In the genomic region with DNA sequence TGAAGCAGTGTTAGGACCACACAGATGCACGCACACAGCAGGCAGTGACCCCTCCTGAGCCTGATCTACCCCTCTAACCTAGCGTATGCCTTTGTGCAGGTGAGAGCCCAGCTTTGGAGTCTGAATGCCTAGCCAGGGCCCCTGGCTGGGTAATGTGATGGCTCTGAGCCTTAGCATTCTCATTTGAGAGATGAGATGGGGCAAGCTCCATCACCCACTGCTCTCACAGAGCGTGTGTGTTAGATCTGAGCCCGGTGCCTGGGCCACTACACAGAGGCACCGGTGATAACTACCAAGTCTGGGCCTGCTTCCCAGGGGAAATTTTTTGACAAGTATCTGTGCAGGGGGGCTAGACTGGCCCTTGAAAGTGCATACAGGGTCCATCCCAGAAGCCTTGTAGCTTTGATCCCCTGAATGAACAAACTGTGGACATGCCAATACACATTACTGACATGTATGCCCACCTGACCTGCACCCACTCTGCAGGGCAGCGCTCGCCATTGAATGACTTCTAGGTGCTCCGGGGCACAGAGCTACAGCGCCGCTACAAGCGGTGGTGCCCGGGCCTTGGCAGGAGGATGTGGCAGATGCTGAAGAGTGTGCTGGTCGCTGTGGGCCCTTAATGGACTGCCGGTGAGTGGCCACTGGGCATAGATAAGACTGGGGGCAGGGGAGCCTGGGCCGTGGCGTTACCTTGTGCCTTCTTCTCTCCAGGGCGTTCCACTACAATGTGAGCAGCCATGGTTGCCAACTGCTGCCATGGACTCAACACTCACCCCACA, we compare ENCODE assay signal across 11 cellular contexts. TPM values are rescaled to one million over a fixed set of nuclear protein-coding genes. Genes with fewer than 3 reads are reported as not detected.
DNase-seq lines count a peak whose midpoint lies in the region; ATAC-seq and TF ChIP-seq lines count a peak whose summit lies in the region.
"Not testable (repeated sequence)": the region's sequence is repeated elsewhere in the genome, so short reads cannot be mapped to it uniquely, and the experiment has no call there.
"Had no signal": no experiment of that assay in that cellular context is flagged by ENCODE, and none has a peak within 500 bp of the region (broad histone marks: within the 10 kb centered on the region; RNA-seq: fewer than 3 reads in every experiment).

No MANE protein-coding gene starts in this region.

- not testable (repeated sequence) for H3K9me3 Mint-ChIP-seq in CD4-positive, alpha-beta memory T cell; activated B cell treated with CpG ODN at 0.5 μM for 24 hours; activated T-helper 1 cell treated with anti-CD3 and anti-CD28 coated beads, Interleukin-12 subunit alpha, Interleukin-12 subunit beta, Interleukin-2, Interleukin-4 antibody, amounts not matched to agents 30 ng/mL and 10 ng/mL and 1 ng/mL, durations not matched to agents 14 hours and 24 hours and 36 hours; central memory CD8-positive, alpha-beta T cell; progenitor cell of endocrine pancreas (ENCODE audit: low read depth)

- H3K4me3 ChIP-seq in CD4-positive, alpha-beta memory T cell (ENCODE audit: low read length in 2 of 2); left ventricle myocardium inferior; testis: not testable (repeated sequence)

- POLR2A ChIA-PET in CD4-positive, alpha-beta memory T cell (lab: Charles Lee; ENCODE audit: partially characterized antibody), result interaction anchor here (1.0 to 2.0 kb wide), 4 partner anchors 33 to 276 kb away, joined by 4 to 9 read pairs (median 6); partner anchors contain the start of genes NBPF1 and RNU1-1
- POLR2A ChIA-PET in activated B cell treated with CpG ODN at 0.5 μM for 24 hours (lab: Charles Lee), result interaction anchor here (0.7 to 2.2 kb wide), 6 partner anchors 21 to 259 kb away, joined by 3 to 9 read pairs (median 6); partner anchors contain the start of gene RNU1-1

- H3K27me3 ChIP-seq in CD4-positive, alpha-beta memory T cell (ENCODE audit: insufficient read depth, low read length); testis: not testable (repeated sequence)
- peaks cover 18% of the 10 kb centered on the region for H3K27me3 ChIP-seq in left ventricle myocardium inferior (ENCODE audit: low read depth)

- H3K27ac ChIP-seq in CD4-positive, alpha-beta memory T cell (ENCODE audit: low read depth, low read length); left ventricle myocardium inferior (replicated peaks); testis: not testable (repeated sequence)

- TF ChIP-seq POLR2A in testis (IDR thresholded peaks at IDR 0.05), result not testable (repeated sequence)

- H3K4me1 Mint-ChIP-seq in CD4-positive, alpha-beta memory T cell; activated B cell treated with CpG ODN at 0.5 μM for 24 hours; activated T-helper 1 cell treated with anti-CD3 and anti-CD28 coated beads, Interleukin-12 subunit alpha, Interleukin-12 subunit beta, Interleukin-2, Interleukin-4 antibody, amounts not matched to agents 30 ng/mL and 10 ng/mL and 1 ng/mL, durations not matched to agents 14 hours and 24 hours and 36 hours (ENCODE audit: low read depth); central memory CD8-positive, alpha-beta T cell; progenitor cell of endocrine pancreas (ENCODE audit: low read depth): not testable (repeated sequence)

- peak in 1 of 5 donors; percentile 33 for DNase-seq in CD4-positive, alpha-beta memory T cell
- DNase-seq in activated B cell treated with CpG ODN at 0.5 μM for 24 hours (peak; percentile 25), left ventricle myocardium inferior (peak; percentile 14), mesenteric fat pad (ENCODE audit: low spot score) (peak; percentile 91), progenitor cell of endocrine pancreas (ENCODE audit: low spot score, unreplicated experiment) (peak; percentile 9), testis (peak; percentile 14)
- peak; percentile 1 for DNase-seq in activated T-helper 1 cell treated with anti-CD3 and anti-CD28 coated beads, Interleukin-12 subunit alpha, Interleukin-12 subunit beta, Interleukin-2, Interleukin-4 antibody, amounts not matched to agents 30 ng/mL and 10 ng/mL and 1 ng/mL, durations not matched to agents 14 hours and 24 hours and 36 hours (ENCODE audit: low spot score)
- peak; percentile 9 to 13 for DNase-seq in central memory CD8-positive, alpha-beta T cell (ENCODE audit: low spot score in 2 of 2)

- CTCF ChIA-PET in CD4-positive, alpha-beta memory T cell (lab: Charles Lee; ENCODE audit: partially characterized antibody); activated B cell treated with CpG ODN at 0.5 μM for 24 hours (lab: Charles Lee): not testable (repeated sequence)

- not testable (repeated sequence) for H3K36me3 Mint-ChIP-seq in CD4-positive, alpha-beta memory T cell; activated B cell treated with CpG ODN at 0.5 μM for 24 hours (ENCODE audit: low read depth); activated T-helper 1 cell treated with anti-CD3 and anti-CD28 coated beads, Interleukin-12 subunit alpha, Interleukin-12 subunit beta, Interleukin-2, Interleukin-4 antibody, amounts not matched to agents 30 ng/mL and 10 ng/mL and 1 ng/mL, durations not matched to agents 14 hours and 24 hours and 36 hours (ENCODE audit: low read depth); central memory CD8-positive, alpha-beta T cell (ENCODE audit: insufficient read depth); progenitor cell of endocrine pancreas (ENCODE audit: insufficient read depth)

- peak overlapping the region in 5 of 7 donors; percentile 18 to 75 (median 48) for H3K27ac Mint-ChIP-seq in CD4-positive, alpha-beta memory T cell
- H3K27ac Mint-ChIP-seq in activated B cell treated with CpG ODN at 0.5 μM for 24 hours; activated T-helper 1 cell treated with anti-CD3 and anti-CD28 coated beads, Interleukin-12 subunit alpha, Interleukin-12 subunit beta, Interleukin-2, Interleukin-4 antibody, amounts not matched to agents 30 ng/mL and 10 ng/mL and 1 ng/mL, durations not matched to agents 14 hours and 24 hours and 36 hours; central memory CD8-positive, alpha-beta T cell (ENCODE audit: low read depth); progenitor cell of endocrine pancreas: not testable (repeated sequence)

- not testable (repeated sequence) for H3K9me3 ChIP-seq in CD4-positive, alpha-beta memory T cell (ENCODE audit: control insufficient read depth in 1 of 2, low read length in 2 of 2); left ventricle myocardium inferior (replicated peaks); testis

- WGBS in testis, 2 donors, result 87 to 91% methylated on average over 14 to 17 of the region's 17 CpGs

- TF ChIP-seq CTCF in activated B cell treated with CpG ODN at 0.5 μM for 24 hours (IDR thresholded peaks at IDR 0.05); left ventricle myocardium inferior (IDR thresholded peaks at IDR 0.05; ENCODE audit: borderline replicate concordance); progenitor cell of endocrine pancreas (IDR thresholded peaks at IDR 0.05; ENCODE audit: unreplicated experiment); testis (IDR thresholded peaks at IDR 0.05): not testable (repeated sequence)

- not testable (repeated sequence) for H3K36me3 ChIP-seq in CD4-positive, alpha-beta memory T cell (ENCODE audit: insufficient read depth, low read length); left ventricle myocardium inferior; testis (ENCODE audit: low read depth, missing control alignments)

- not testable (repeated sequence) for ATAC-seq in activated B cell treated with CpG ODN at 0.5 μM for 24 hours (ENCODE audit: low read depth); central memory CD8-positive, alpha-beta T cell (replicated peaks; ENCODE audit: extremely low read depth, poor library complexity, severe bottlenecking)

- peaks cover 42% of the 10 kb centered on the region for H3K4me1 ChIP-seq in CD4-positive, alpha-beta memory T cell (ENCODE audit: insufficient read depth, low read length)
- H3K4me1 ChIP-seq in left ventricle myocardium inferior (peaks cover 41% of the 10 kb centered on the region), testis (peaks cover 27% of the 10 kb centered on the region)

- intact Hi-C loops in CD4-positive, alpha-beta memory T cell (cut with micrococcal nuclease); activated B cell treated with CpG ODN at 0.5 μM for 24 hours (cut with micrococcal nuclease); left ventricle myocardium inferior (cut with micrococcal nuclease); testis (cut with DNase I; ENCODE audit: low total_unique reads): not testable (repeated sequence)
- intact Hi-C loops in activated T-helper 1 cell treated with anti-CD3 and anti-CD28 coated beads, Interleukin-12 subunit alpha, Interleukin-12 subunit beta, Interleukin-2, Interleukin-4 antibody, amounts not matched to agents 30 ng/mL and 10 ng/mL and 1 ng/mL, durations not matched to agents 14 hours and 24 hours and 36 hours (cut with micrococcal nuclease), result loop anchor here (2.0 kb wide), 1 partner anchor 259 kb away; no protein-coding TSS in a partner anchor

- H3K27me3 Mint-ChIP-seq in CD4-positive, alpha-beta memory T cell; activated B cell treated with CpG ODN at 0.5 μM for 24 hours; central memory CD8-positive, alpha-beta T cell; progenitor cell of endocrine pancreas: not testable (repeated sequence)
- peaks cover 10% of the 10 kb centered on the region for H3K27me3 Mint-ChIP-seq in activated T-helper 1 cell treated with anti-CD3 and anti-CD28 coated beads, Interleukin-12 subunit alpha, Interleukin-12 subunit beta, Interleukin-2, Interleukin-4 antibody, amounts not matched to agents 30 ng/mL and 10 ng/mL and 1 ng/mL, durations not matched to agents 14 hours and 24 hours and 36 hours (ENCODE audit: insufficient read depth)

- peak overlapping the region in 4 of 8 donors; percentile 6 to 29 (median 20) for H3K4me3 Mint-ChIP-seq in CD4-positive, alpha-beta memory T cell
- peak overlapping the region; percentile 49 for H3K4me3 Mint-ChIP-seq in activated B cell treated with CpG ODN at 0.5 μM for 24 hours
- not testable (repeated sequence) for H3K4me3 Mint-ChIP-seq in activated T-helper 1 cell treated with anti-CD3 and anti-CD28 coated beads, Interleukin-12 subunit alpha, Interleukin-12 subunit beta, Interleukin-2, Interleukin-4 antibody, amounts not matched to agents 30 ng/mL and 10 ng/mL and 1 ng/mL, durations not matched to agents 14 hours and 24 hours and 36 hours; central memory CD8-positive, alpha-beta T cell
- H3K4me3 Mint-ChIP-seq in progenitor cell of endocrine pancreas (ENCODE audit: low read depth), result peak overlapping the region; percentile 39

RNA-seq across cellular contexts. Expression of gene RNU1-3, which starts 20.7 kb away (rescaled TPM):
- total RNA-seq in CD4-positive, alpha-beta memory T cell, result 1,000 to 10,000 TPM; 3,010 to 3,866 TPM
- not detected for polyA plus RNA-seq in CD4-positive, alpha-beta memory T cell
- 3,526 and 4,195 TPM in 2 replicates for total RNA-seq in activated B cell treated with CpG ODN at 0.5 μM for 24 hours
- 2,178 and 3,041 TPM in 2 replicates for total RNA-seq in activated T-helper 1 cell treated with anti-CD3 and anti-CD28 coated beads, Interleukin-12 subunit alpha, Interleukin-12 subunit beta, Interleukin-2, Interleukin-4 antibody, amounts not matched to agents 30 ng/mL and 10 ng/mL and 1 ng/mL, durations not matched to agents 14 hours and 24 hours and 36 hours
- total RNA-seq in left ventricle myocardium inferior, result 6,072 TPM
- 6,165 TPM for total RNA-seq in mesenteric fat pad
- 3,923 and 3,957 TPM in 2 replicates for total RNA-seq in progenitor cell of endocrine pancreas
- total RNA-seq in testis, result under 1 TPM; under 0.01 TPM
- 18.9 TPM for polyA plus RNA-seq in testis (ENCODE audit: insufficient read depth, low read depth, low replicate concordance)
- total RNA-seq: H4 had no signal
- polyA plus RNA-seq: IMR-90, urinary bladder had no signal

RNA-seq across cellular contexts. Expression of gene NBPF1, which starts 32.7 kb away (rescaled TPM):
- total RNA-seq in CD4-positive, alpha-beta memory T cell, result 10 to 100 TPM; 16.7 to 17.0 TPM
- 10 to 100 TPM in 1 of 2 donors, 1 to 10 TPM in 1; 4.1 to 10.4 TPM for polyA plus RNA-seq in CD4-positive, alpha-beta memory T cell
- total RNA-seq in activated B cell treated with CpG ODN at 0.5 μM for 24 hours, result 20.0 and 20.2 TPM in 2 replicates
- 4.4 and 6.1 TPM in 2 replicates for total RNA-seq in activated T-helper 1 cell treated with anti-CD3 and anti-CD28 coated beads, Interleukin-12 subunit alpha, Interleukin-12 subunit beta, Interleukin-2, Interleukin-4 antibody, amounts not matched to agents 30 ng/mL and 10 ng/mL and 1 ng/mL, durations not matched to agents 14 hours and 24 hours and 36 hours
- 9.7 TPM for total RNA-seq in left ventricle myocardium inferior
- 25.8 TPM for total RNA-seq in mesenteric fat pad
- total RNA-seq in progenitor cell of endocrine pancreas, result 100 TPM in 2 replicates
- total RNA-seq in testis, result 100 to 1,000 TPM in 1 of 2 donors, 10 to 100 TPM in 1; 75.6 to 109 TPM
- polyA plus RNA-seq in testis (ENCODE audit: insufficient read depth, low read depth, low replicate concordance), result 93.9 TPM

Comparison
In these comparisons a context has a peak if more than half of its experiments do, and no peak if none do; other contexts are left out.
1. RNA of gene RNU1-3, which starts 20.7 kb away (total RNA-seq): 6,165 TPM in mesenteric fat pad (single experiment), 6,072 TPM in left ventricle myocardium inferior (single experiment), 3,923 to 3,957 TPM in progenitor cell of endocrine pancreas, 3,010 to 3,866 TPM in CD4-positive, alpha-beta memory T cell, 3,526 to 4,195 TPM in activated B cell treated with CpG ODN at 0.5 μM for 24 hours and 2,178 to 3,041 TPM in activated T-helper 1 cell treated with anti-CD3 and anti-CD28 coated beads, Interleukin-12 subunit alpha, Interleukin-12 subunit beta, Interleukin-2, Interleukin-4 antibody, amounts not matched to agents 30 ng/mL and 10 ng/mL and 1 ng/mL, durations not matched to agents 14 hours and 24 hours and 36 hours; under 0.01 TPM in testis; every median in the first group is over 1,000 times any median in the second.